In genomic region chr2:104577143-104577542, GRCh38 we compare ENCODE assay signal across 32 cellular contexts.
DNase-seq lines count a peak whose midpoint lies in the region; ATAC-seq and TF ChIP-seq lines count a peak whose summit lies in the region.
"Had no signal": no experiment of that assay in that cellular context is flagged by ENCODE, and none has a peak within 500 bp of the region (broad histone marks: within the 10 kb centered on the region; RNA-seq: fewer than 3 reads in every experiment).

No MANE protein-coding gene starts in this region.

- H3K4me3 Mint-ChIP-seq in mesothelial cell of epicardium: no peak overlapping the region
- H3K4me3 Mint-ChIP-seq: activated B cell treated with CpG ODN at 0.5 μM for 24 hours; activated CD4-positive, alpha-beta memory T cell treated with anti-CD3 and anti-CD28 coated beads for 36 hours; brain; CD8-positive, alpha-beta memory T cell; natural killer cell treated with Interleukin-12 subunit alpha and Interleukin-12 subunit beta and Interleukin-15 and Interleukin-18, amount 100 ng/mL, for 72 hours had no signal

- no peak overlapping the region for H3K27ac Mint-ChIP-seq in mesothelial cell of epicardium
- H3K27ac Mint-ChIP-seq: activated B cell treated with CpG ODN at 0.5 μM for 24 hours; activated CD4-positive, alpha-beta memory T cell treated with anti-CD3 and anti-CD28 coated beads for 36 hours; brain; CD8-positive, alpha-beta memory T cell; natural killer cell treated with Interleukin-12 subunit alpha and Interleukin-12 subunit beta and Interleukin-15 and Interleukin-18, amount 100 ng/mL, for 72 hours had no signal

- intact Hi-C loops in psoas muscle (cut with DNase I): no loop called here

- no peak overlapping the region for H3K4me3 ChIP-seq in psoas muscle
- H3K4me3 ChIP-seq: thyroid gland had no signal

- no peaks in the 10 kb centered on the region for H3K4me1 ChIP-seq in psoas muscle
- H3K4me1 ChIP-seq: thyroid gland had no signal

- whole genome bisulfite sequencing in psoas muscle, 3 donors: 96 to 100% (median 98%) methylated on average over 2 of the region's 2 CpGs

- peaks cover under 1% of the 10 kb centered on the region for H3K4me1 Mint-ChIP-seq in mesothelial cell of epicardium
- H3K4me1 Mint-ChIP-seq: activated B cell treated with CpG ODN at 0.5 μM for 24 hours; CD8-positive, alpha-beta memory T cell had no signal

- no peaks in the 10 kb centered on the region for H3K9me3 ChIP-seq in psoas muscle
- H3K9me3 ChIP-seq: thyroid gland had no signal

- no peak for TF ChIP-seq CTCF in mesothelial cell of epicardium (IDR thresholded peaks at IDR 0.05; ENCODE audit: unreplicated experiment)
- TF ChIP-seq CTCF in psoas muscle (IDR thresholded peaks at IDR 0.05): no peak

- no peak overlapping the region for H3K27ac ChIP-seq in psoas muscle
- H3K27ac ChIP-seq: thyroid gland had no signal

- H3K27me3 Mint-ChIP-seq in mesothelial cell of epicardium (ENCODE audit: low read depth): peaks cover 19% of the 10 kb centered on the region
- H3K27me3 Mint-ChIP-seq: activated B cell treated with CpG ODN at 0.5 μM for 24 hours; activated CD4-positive, alpha-beta memory T cell treated with anti-CD3 and anti-CD28 coated beads for 36 hours; brain; CD8-positive, alpha-beta memory T cell; natural killer cell treated with Interleukin-12 subunit alpha and Interleukin-12 subunit beta and Interleukin-15 and Interleukin-18, amount 100 ng/mL, for 72 hours had no signal

- no peaks in the 10 kb centered on the region for H3K36me3 Mint-ChIP-seq in mesothelial cell of epicardium
- H3K36me3 Mint-ChIP-seq: activated CD4-positive, alpha-beta memory T cell treated with anti-CD3 and anti-CD28 coated beads for 36 hours; brain; CD8-positive, alpha-beta memory T cell; natural killer cell treated with Interleukin-12 subunit alpha and Interleukin-12 subunit beta and Interleukin-15 and Interleukin-18, amount 100 ng/mL, for 72 hours had no signal

- ATAC-seq in GM18907 (IDR thresholded peaks at IDR 0.05; ENCODE audit: unreplicated experiment): peak; percentile 82
- ATAC-seq in HG02588 (IDR thresholded peaks at IDR 0.05; ENCODE audit: unreplicated experiment): peak; percentile 66
- peak; percentile 56 for ATAC-seq in HG03342 (IDR thresholded peaks at IDR 0.05; ENCODE audit: unreplicated experiment)
- no peak for ATAC-seq in HG02981 (IDR thresholded peaks at IDR 0.05; ENCODE audit: unreplicated experiment)
- no peak for ATAC-seq in psoas muscle
- ATAC-seq: left lobe of liver; natural killer cell treated with Interleukin-12 subunit alpha and Interleukin-12 subunit beta and Interleukin-15 and Interleukin-18, amount 100 ng/mL, for 72 hours; right cardiac atrium; stimulated activated naive CD8-positive, alpha-beta T cell treated with anti-CD3 and anti-CD28 coated beads, Interleukin-15, Interleukin-2, amounts not matched to agents 100 U/mL and 50 U/mL, for 24 hours had no signal

- no peaks in the 10 kb centered on the region for H3K9me3 Mint-ChIP-seq in mesothelial cell of epicardium
- H3K9me3 Mint-ChIP-seq: activated B cell treated with CpG ODN at 0.5 μM for 24 hours; natural killer cell treated with Interleukin-12 subunit alpha and Interleukin-12 subunit beta and Interleukin-15 and Interleukin-18, amount 100 ng/mL, for 72 hours had no signal

- no peak for DNase-seq in mesothelial cell of epicardium (ENCODE audit: low spot score in 2 of 2, unreplicated experiment in 2 of 2)
- DNase-seq in COR-L47 (lab: John Stamatoyannopoulos, UW): no peak
- DNase-seq in psoas muscle: no peak
- DNase-seq: activated B cell treated with CpG ODN at 0.5 μM for 24 hours; activated CD4-positive, alpha-beta memory T cell treated with anti-CD3 and anti-CD28 coated beads for 36 hours; activated gamma-delta T cell treated with Interleukin-2 at 50 U/mL for 16 hours; CD8-positive, alpha-beta memory T cell; DMS53; effector CD8-positive, alpha-beta T cell; erythroblast; foreskin fibroblast; GF-D8; KBM-7; midbrain; MV-4-11; NCI-H187; NCI-H2227 treated with DMSO at 0.1 percent for 48 hours; NCI-H82; OCI-M1; right cardiac atrium; Right ventricle myocardium superior; stimulated activated CD4-positive, alpha-beta T cell treated with anti-CD3 and anti-CD28 coated beads, Interleukin-4, amount 100 ng/mL, for 24 hours; stimulated activated naive CD8-positive, alpha-beta T cell treated with anti-CD3 and anti-CD28 coated beads, Interleukin-15, Interleukin-2, amounts not matched to agents 100 U/mL and 50 U/mL, for 24 hours; T1000; thyroid gland had no signal

- H3K36me3 ChIP-seq in psoas muscle (ENCODE audit: insufficient read depth in 1 of 2, low read depth in 1 of 2): no peaks in the 10 kb centered on the region
- H3K36me3 ChIP-seq: thyroid gland had no signal

- H3K27me3 ChIP-seq in psoas muscle (ENCODE audit: insufficient read depth in 3 of 3, low read length in 2 of 3): no peaks in the 10 kb centered on the region
- H3K27me3 ChIP-seq: thyroid gland had no signal

Comparison
In these comparisons a context has a peak if more than half of its experiments do, and no peak if none do; other contexts are left out.
1. ATAC-seq: peak in GM18907 (single experiment), HG02588 (single experiment) and HG03342 (single experiment); none in HG02981 (single experiment) and psoas muscle (0 of 4).